In the genomic region with DNA sequence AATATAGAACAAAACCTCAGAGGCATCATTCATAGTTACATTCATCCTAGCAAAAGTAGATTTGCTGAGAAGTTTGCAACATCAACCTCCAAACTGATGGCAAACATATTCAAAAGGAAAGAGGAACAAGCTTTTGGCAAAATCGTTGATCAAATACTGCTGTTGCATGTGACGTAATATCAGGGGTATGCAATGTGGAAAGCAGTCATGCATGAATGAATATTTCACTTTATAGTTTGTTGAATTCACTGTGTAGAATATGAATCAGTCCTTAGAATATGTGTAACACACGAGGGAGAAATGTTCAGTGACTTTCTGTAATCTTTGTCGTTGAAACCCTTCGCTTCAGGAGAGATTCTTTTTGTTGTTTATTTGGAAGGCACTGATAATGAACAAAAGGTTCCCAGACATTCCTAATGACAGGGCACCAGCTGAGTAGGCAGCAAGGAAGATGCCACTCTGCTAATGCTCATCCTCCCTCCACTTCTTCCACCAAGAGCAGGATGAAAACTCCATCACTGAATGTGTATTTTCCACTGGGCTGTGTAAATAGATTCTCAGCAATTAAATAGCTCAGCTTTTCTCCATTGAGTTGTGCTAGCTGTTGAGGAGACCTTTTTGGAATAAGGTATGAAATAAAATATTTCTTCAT, we compare ENCODE assay signal across 12 cellular contexts.
DNase-seq lines count a peak whose midpoint lies in the region; TF ChIP-seq lines count a peak whose summit lies in the region.
"Had no signal": no experiment of that assay in that cellular context is flagged by ENCODE, and none has a peak within 500 bp of the region (broad histone marks: within the 10 kb centered on the region; RNA-seq: fewer than 3 reads in every experiment).

No MANE protein-coding gene starts in this region.

- H3K27ac ChIP-seq in stomach, result no peak overlapping the region

- no peak for TF ChIP-seq EP300 in stomach (IDR thresholded peaks at IDR 0.05)

- intact Hi-C loops in stomach (cut with DNase I; ENCODE audit: low total_unique reads), result no loop called here

- DNase-seq in CD1c-positive myeloid dendritic cell (ENCODE audit: extremely low spot score) (peak; percentile 51), MV-4-11 (lab: John Stamatoyannopoulos, UW) (peak; percentile 95), astrocyte of the hippocampus (ENCODE audit: low read depth, low spot score) (peak; percentile 81), myocyte (ENCODE audit: low read depth) (peak; percentile 12), stomach (no peak), NCI-H187 treated with DMSO at 0.1 percent for 48 hours (lab: John Stamatoyannopoulos, UW) (no peak), RPMI8226 (no peak), COLO829 (ENCODE audit: low spot score) (no peak)
- DNase-seq: activated CD4-positive, alpha-beta memory T cell treated with anti-CD3 and anti-CD28 coated beads, Interleukin-2, amount 10 ng/mL, durations not matched to agents 7 days and 5 days; activated naive CD8-positive, alpha-beta T cell treated with anti-CD3 and anti-CD28 coated beads, Interleukin-2, amount 10 ng/mL, durations not matched to agents 7 days and 5 days; DMS53; stimulated activated CD4-positive, alpha-beta T cell treated with anti-CD3 and anti-CD28 coated beads, Interleukin-1b, Interleukin-23, amount 100 ng/mL, for 48 hours had no signal

- no peaks in the 10 kb centered on the region for H3K9me3 ChIP-seq in stomach

- no peak for TF ChIP-seq CTCF in stomach (IDR thresholded peaks at IDR 0.05)

- H3K36me3 ChIP-seq in stomach, result no peaks in the 10 kb centered on the region

- H3K4me1 ChIP-seq in stomach, result no peaks in the 10 kb centered on the region

- WGBS in stomach, 5 donors, result 49 to 60% (median 56%) methylated on average over 5 of the region's 5 CpGs

- no peaks in the 10 kb centered on the region for H3K27me3 ChIP-seq in stomach

- no peak for TF ChIP-seq POLR2A in stomach (IDR thresholded peaks at IDR 0.05)

- H3K4me3 ChIP-seq in stomach, result no peak overlapping the region

Comparison
In these comparisons a context has a peak if more than half of its experiments do, and no peak if none do; other contexts are left out.
1. DNase-seq: peak in CD1c-positive myeloid dendritic cell (single experiment), MV-4-11 (single experiment), astrocyte of the hippocampus (single experiment) and myocyte (single experiment); none in stomach (single experiment), NCI-H187 treated with DMSO at 0.1 percent for 48 hours (single experiment), RPMI8226 (single experiment) and COLO829 (single experiment).